Comparison of ENCODE assay signal across 8 cellular contexts in the genomic region with DNA sequence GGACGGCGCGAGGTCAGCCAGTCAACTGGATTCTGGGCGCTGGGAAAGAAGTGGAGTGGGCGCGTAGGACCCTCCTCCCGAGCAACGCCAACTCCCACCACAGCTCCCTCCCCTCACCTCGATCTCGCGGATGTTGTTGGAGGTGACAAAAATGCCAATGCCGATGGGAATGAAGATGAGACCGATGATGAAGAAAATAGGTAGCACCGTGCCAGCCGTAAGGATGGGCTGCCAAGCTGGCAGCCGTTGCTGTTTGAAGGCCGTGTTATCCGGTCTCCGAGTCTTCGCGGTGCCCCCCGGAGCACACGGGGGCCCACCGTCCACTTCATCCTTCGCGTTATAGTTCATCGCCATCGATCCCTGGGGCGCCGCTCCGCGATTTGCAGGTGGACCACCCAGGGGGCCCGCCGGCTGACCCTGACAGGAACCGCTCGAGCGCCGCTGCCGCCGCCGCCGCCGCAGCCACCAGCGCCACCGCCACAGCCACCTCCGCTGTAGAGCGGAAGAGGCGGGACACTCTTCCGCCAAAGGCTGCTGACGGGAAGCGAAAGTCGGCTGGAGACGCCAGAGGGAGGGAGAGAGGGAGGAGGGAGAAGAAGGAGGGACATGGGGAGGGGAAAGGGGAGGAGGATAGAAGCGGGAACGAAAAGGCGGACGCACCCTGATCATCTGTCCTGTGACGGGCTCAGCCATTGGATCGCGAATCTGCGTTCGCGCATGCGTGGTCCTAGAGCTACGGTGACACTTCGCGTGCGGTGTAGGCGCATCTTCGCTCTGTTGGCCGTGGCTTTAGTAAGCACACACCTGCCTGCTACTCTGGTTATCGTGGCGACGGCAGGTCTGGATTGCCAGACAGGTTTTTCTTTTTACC. TPM values are rescaled to one million over a fixed set of nuclear protein-coding genes. Genes with fewer than 3 reads are reported as not detected.
DNase-seq lines count a peak whose midpoint lies in the region; ATAC-seq and TF ChIP-seq lines count a peak whose summit lies in the region.

Gene TMEM30A, minus strand, starts transcription at position 508 of the 871 bp plus-strand sequence. Its CDS starts 154 bp downstream, at position 354.

- H3K4me3 Mint-ChIP-seq in CD14-positive monocyte = no peak within 1 kb of the TSS

- peak; percentile 89 for ATAC-seq in GM19395 (IDR thresholded peaks at IDR 0.05; ENCODE audit: unreplicated experiment)
- ATAC-seq in HG03558 (IDR thresholded peaks at IDR 0.05; ENCODE audit: extremely low read depth, unreplicated experiment) = peak; percentile 78

- no peaks in the 10 kb centered on the region for H3K9me3 Mint-ChIP-seq in CD14-positive monocyte

- peaks cover 48% of the 10 kb centered on the region for H3K4me1 Mint-ChIP-seq in CD14-positive monocyte

- TF ChIP-seq CTCF in CD14-positive monocyte (IDR thresholded peaks at IDR 0.05) = no peak

- H3K27ac Mint-ChIP-seq in CD14-positive monocyte = no peak within 1 kb of the TSS

- intact Hi-C loops in CD14-positive monocyte (cut with micrococcal nuclease) = loop anchor here (5.0 to 10.0 kb wide), 3 partner anchors 37 to 320 kb away; partner anchors contain the start of gene SENP6 (in 2 of the 2)

- no peaks in the 10 kb centered on the region for H3K27me3 Mint-ChIP-seq in CD14-positive monocyte (ENCODE audit: low read depth in 3 of 3)

- DNase-seq in CD14-positive monocyte (ENCODE audit: low spot score) = peak; percentile 98
- DNase-seq in NCI-H748 (lab: John Stamatoyannopoulos, UW; ENCODE audit: unreplicated experiment) = peak; percentile 99
- peak; percentile 95 for DNase-seq in activated CD4-positive, alpha-beta T cell treated with anti-CD3 and anti-CD28 coated beads, Interleukin-2, amount 50 U/mL, for 1 hour
- peak; percentile 99 for DNase-seq in dedifferentiated amniotic fluid mesenchymal stem cell (ENCODE audit: extremely low spot score)
- DNase-seq in left kidney (ENCODE audit: low read depth, low spot score) = peak; percentile 100
- peak; percentile 95 to 96 for DNase-seq in stimulated activated CD4-positive, alpha-beta T cell treated with anti-CD3 and anti-CD28 coated beads, Interleukin-2, amount 100 ng/mL, for 24 hours

- H3K36me3 Mint-ChIP-seq in CD14-positive monocyte = peaks cover 2 to 5% of the 10 kb centered on the region in 2 donors

RNA-seq across cellular contexts. Expression of gene TMEM30A, which starts in this region (rescaled TPM):
- polyA plus RNA-seq in CD14-positive monocyte = 100 to 1,000 TPM in 1 of 2 donors, 10 to 100 TPM in 1; 70.6 to 101 TPM

Comparison
In these comparisons a context has a peak if more than half of its experiments do, and no peak if none do; other contexts are left out.
1. Peak in every context shown above with its lines: DNase-seq and ATAC-seq.